In genomic region chr11:68215087-68215445, GRCh38 we compare ENCODE assay signal across 8 cellular contexts. TPM values are rescaled to one million over a fixed set of nuclear protein-coding genes. Genes with fewer than 3 reads are reported as not detected.
DNase-seq lines count a peak whose midpoint lies in the region; ATAC-seq and TF ChIP-seq lines count a peak whose summit lies in the region.

No MANE protein-coding gene starts in this region.

- no peak for ATAC-seq in HG02571 (IDR thresholded peaks at IDR 0.05; ENCODE audit: unreplicated experiment)

- intact Hi-C loops in activated CD4-positive, alpha-beta T cell treated with anti-CD3 and anti-CD28 coated beads, Interleukin-2, amount 10 ng/mL, durations not matched to agents 24 days and 14 days (cut with micrococcal nuclease): loop anchor here (10.0 kb wide), 1 partner anchor 180 kb away; the partner anchor contains the start of genes NDUFS8 and TCIRG1

- peaks cover 30% of the 10 kb centered on the region for H3K4me1 Mint-ChIP-seq in activated CD4-positive, alpha-beta T cell treated with anti-CD3 and anti-CD28 coated beads, Interleukin-2, amount 10 ng/mL, durations not matched to agents 24 days and 14 days
- H3K4me1 Mint-ChIP-seq in glutamatergic neuron (ENCODE audit: low read depth, unreplicated experiment): peaks cover 24% of the 10 kb centered on the region

- peak overlapping the region; percentile 75 for H3K4me3 Mint-ChIP-seq in activated CD4-positive, alpha-beta T cell treated with anti-CD3 and anti-CD28 coated beads, Interleukin-2, amount 10 ng/mL, durations not matched to agents 24 days and 14 days
- peak overlapping the region; percentile 76 for H3K4me3 Mint-ChIP-seq in glutamatergic neuron (ENCODE audit: unreplicated experiment)

- peak; percentile 47 to 52 for DNase-seq in activated CD4-positive, alpha-beta T cell treated with anti-CD3 and anti-CD28 coated beads for 4 hours
- no peak for DNase-seq in activated CD4-positive, alpha-beta T cell treated with anti-CD3 and anti-CD28 coated beads for 1 hour
- DNase-seq in activated CD4-positive, alpha-beta T cell treated with anti-CD3 and anti-CD28 coated beads, Interleukin-2, amount 10 ng/mL, durations not matched to agents 24 days and 14 days: peak; percentile 71
- no peak for DNase-seq in glutamatergic neuron
- DNase-seq in stimulated activated CD8-positive, alpha-beta memory T cell treated with anti-CD3 and anti-CD28 coated beads, Interleukin-4, amount 100 ng/mL, for 48 hours: peak; percentile 54
- DNase-seq in EL: no peak
- DNase-seq in GM10266 (ENCODE audit: extremely low spot score): no peak

- TF ChIP-seq CTCF in glutamatergic neuron (IDR thresholded peaks at IDR 0.05; ENCODE audit: partially characterized antibody, unreplicated experiment) (no peak), GM10266 (IDR thresholded peaks at IDR 0.05; ENCODE audit: control insufficient read depth, insufficient read depth, low read depth, missing control alignments) (no peak)

- peaks cover 6% of the 10 kb centered on the region for H3K36me3 Mint-ChIP-seq in activated CD4-positive, alpha-beta T cell treated with anti-CD3 and anti-CD28 coated beads, Interleukin-2, amount 10 ng/mL, durations not matched to agents 24 days and 14 days (ENCODE audit: low read depth)
- H3K36me3 Mint-ChIP-seq in glutamatergic neuron (ENCODE audit: unreplicated experiment): peaks cover 4% of the 10 kb centered on the region

- no peaks in the 10 kb centered on the region for H3K9me3 Mint-ChIP-seq in activated CD4-positive, alpha-beta T cell treated with anti-CD3 and anti-CD28 coated beads, Interleukin-2, amount 10 ng/mL, durations not matched to agents 24 days and 14 days
- H3K9me3 Mint-ChIP-seq in glutamatergic neuron (ENCODE audit: unreplicated experiment): peaks cover 19% of the 10 kb centered on the region

- H3K27me3 Mint-ChIP-seq in activated CD4-positive, alpha-beta T cell treated with anti-CD3 and anti-CD28 coated beads, Interleukin-2, amount 10 ng/mL, durations not matched to agents 24 days and 14 days: peaks cover 30% of the 10 kb centered on the region
- peaks cover 19% of the 10 kb centered on the region for H3K27me3 Mint-ChIP-seq in glutamatergic neuron (ENCODE audit: unreplicated experiment)

- peak overlapping the region; percentile 66 for H3K27ac Mint-ChIP-seq in activated CD4-positive, alpha-beta T cell treated with anti-CD3 and anti-CD28 coated beads, Interleukin-2, amount 10 ng/mL, durations not matched to agents 24 days and 14 days
- peak overlapping the region; percentile 77 for H3K27ac Mint-ChIP-seq in glutamatergic neuron (ENCODE audit: unreplicated experiment)

RNA-seq across cellular contexts. Expression of gene KMT5B, which starts 2.0 kb away (rescaled TPM):
- total RNA-seq in activated CD4-positive, alpha-beta T cell treated with anti-CD3 and anti-CD28 coated beads, Interleukin-2, amount 10 ng/mL, durations not matched to agents 24 days and 14 days: 33.9 and 34.7 TPM in 2 replicates
- total RNA-seq in glutamatergic neuron (ENCODE audit: unreplicated experiment): 77.4 TPM

RNA-seq across cellular contexts. Expression of gene C11orf24, which starts 56.7 kb away (rescaled TPM):
- 38.0 and 43.2 TPM in 2 replicates for total RNA-seq in activated CD4-positive, alpha-beta T cell treated with anti-CD3 and anti-CD28 coated beads, Interleukin-2, amount 10 ng/mL, durations not matched to agents 24 days and 14 days
- 58.4 TPM for total RNA-seq in glutamatergic neuron (ENCODE audit: unreplicated experiment)

Comparison
In these comparisons a context has a peak if more than half of its experiments do, and no peak if none do; other contexts are left out.
1. DNase-seq: peak in activated CD4-positive, alpha-beta T cell treated with anti-CD3 and anti-CD28 coated beads for 4 hours (2 of 2), activated CD4-positive, alpha-beta T cell treated with anti-CD3 and anti-CD28 coated beads, Interleukin-2, amount 10 ng/mL, durations not matched to agents 24 days and 14 days (single experiment) and stimulated activated CD8-positive, alpha-beta memory T cell treated with anti-CD3 and anti-CD28 coated beads, Interleukin-4, amount 100 ng/mL, for 48 hours (single experiment); none in activated CD4-positive, alpha-beta T cell treated with anti-CD3 and anti-CD28 coated beads for 1 hour (single experiment), glutamatergic neuron (single experiment), EL (single experiment) and GM10266 (single experiment).